ENCODE assay signal across 17 cellular contexts in the genomic region with DNA sequence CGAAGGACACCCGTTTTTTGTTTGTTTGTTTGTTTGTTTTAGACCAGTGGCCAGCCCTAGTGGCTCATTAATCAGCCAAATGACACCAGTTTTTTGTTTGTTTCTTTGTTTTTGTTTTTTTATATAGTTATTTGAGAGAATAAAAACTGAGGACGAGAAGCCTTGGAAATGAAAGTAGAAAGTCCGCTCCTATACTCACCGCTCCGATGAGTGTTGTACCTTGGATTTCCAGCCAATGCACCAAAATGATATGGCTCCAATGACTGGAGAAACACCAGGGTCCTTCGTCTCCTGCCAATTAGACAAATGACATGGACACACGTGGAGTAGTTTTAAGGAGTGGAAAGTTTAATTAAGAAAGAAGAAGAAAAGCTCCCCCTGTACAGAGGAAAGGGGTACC.
DNase-seq lines count a peak whose midpoint lies in the region; ATAC-seq and TF ChIP-seq lines count a peak whose summit lies in the region.
"Had no signal": no experiment of that assay in that cellular context is flagged by ENCODE, and none has a peak within 500 bp of the region (broad histone marks: within the 10 kb centered on the region; RNA-seq: fewer than 3 reads in every experiment).

No MANE protein-coding gene starts in this region.

- WGBS in esophagus muscularis mucosa = 59% methylated on average over 8 of the region's 8 CpGs
- 26 to 54% (median 40%) methylated on average over 8 of the region's 8 CpGs for WGBS in psoas muscle, 3 donors

- no peak for TF ChIP-seq CTCF in esophagus muscularis mucosa (IDR thresholded peaks at IDR 0.05)
- TF ChIP-seq CTCF in psoas muscle (IDR thresholded peaks at IDR 0.05) = no peak
- no peak for TF ChIP-seq CTCF in CD14-positive monocyte (IDR thresholded peaks at IDR 0.05)

- peak overlapping the region; percentile 40 for H3K4me2 ChIP-seq in BLaER1

- intact Hi-C loops in esophagus muscularis mucosa (cut with DNase I) = loop anchor here (2.0 kb wide), 1 partner anchor 96 kb away; no protein-coding TSS in a partner anchor
- intact Hi-C loops in psoas muscle (cut with DNase I) = loop anchor here (5.0 kb wide), 2 partner anchors 110 to 205 kb away; no protein-coding TSS in a partner anchor
- intact Hi-C loops in CD14-positive monocyte (cut with micrococcal nuclease) = loop anchor here in 1 of 2 donors (10.0 kb wide), 1 partner anchor 102 kb away; no protein-coding TSS in a partner anchor

- H3K4me3 Mint-ChIP-seq in CD14-positive monocyte = no peak overlapping the region
- H3K4me3 Mint-ChIP-seq: activated CD4-positive, alpha-beta T cell treated with anti-CD3 and anti-CD28 coated beads, Interleukin-2, amount 10 ng/mL, durations not matched to agents 7 days and 5 days; mesothelial cell of epicardium; type B pancreatic cell had no signal

- no peaks in the 10 kb centered on the region for H4K20me1 ChIP-seq in BLaER1

- H3K27me3 ChIP-seq in BLaER1 (no peaks in the 10 kb centered on the region), MG63 (no peaks in the 10 kb centered on the region), esophagus muscularis mucosa (no peaks in the 10 kb centered on the region), psoas muscle (ENCODE audit: insufficient read depth in 3 of 3, low read length in 2 of 3) (peaks cover 0 to 20% (median 0%) of the 10 kb centered on the region in 3 donors)
- H3K27me3 ChIP-seq: colonic mucosa had no signal

- no peak for TF ChIP-seq EP300 in esophagus muscularis mucosa (IDR thresholded peaks at IDR 0.05)

- H3K27me3 Mint-ChIP-seq in CD14-positive monocyte (ENCODE audit: low read depth in 3 of 3) = peaks cover 1 to 4% (median 3%) of the 10 kb centered on the region in 3 donors
- H3K27me3 Mint-ChIP-seq: brain, type B pancreatic cell had no signal

- no peaks in the 10 kb centered on the region for H3K36me3 Mint-ChIP-seq in CD14-positive monocyte
- H3K36me3 Mint-ChIP-seq: brain, type B pancreatic cell had no signal

- no peak overlapping the region for H3K9ac ChIP-seq in BLaER1

- DNase-seq in MG63 (no peak), esophagus muscularis mucosa (ENCODE audit: extremely low spot score) (no peak), psoas muscle (no peak), NCI-H524 treated with DMSO at 0.1 percent for 48 hours (lab: John Stamatoyannopoulos, UW) (no peak), CD14-positive monocyte (ENCODE audit: low spot score) (no peak)
- no peak for DNase-seq in activated CD4-positive, alpha-beta T cell treated with anti-CD3 and anti-CD28 coated beads for 4 hours
- DNase-seq: islet precursor cell, NCI-H226 had no signal

- H3K27ac ChIP-seq in BLaER1 (no peak overlapping the region), esophagus muscularis mucosa (replicated peaks in 1 of 4) (no peak overlapping the region), psoas muscle (no peak overlapping the region)
- H3K27ac ChIP-seq: colonic mucosa had no signal

- peaks cover 3% of the 10 kb centered on the region for H3K4me1 Mint-ChIP-seq in CD14-positive monocyte
- H3K4me1 Mint-ChIP-seq: brain, mesothelial cell of epicardium had no signal

- H3K9me3 ChIP-seq in BLaER1 (no peaks in the 10 kb centered on the region), MG63 (no peaks in the 10 kb centered on the region), esophagus muscularis mucosa (no peaks in the 10 kb centered on the region), psoas muscle (no peaks in the 10 kb centered on the region)
- H3K9me3 ChIP-seq: colonic mucosa had no signal

- no peak overlapping the region for H3K27ac Mint-ChIP-seq in CD14-positive monocyte
- H3K27ac Mint-ChIP-seq: activated CD4-positive, alpha-beta T cell treated with anti-CD3 and anti-CD28 coated beads, Interleukin-2, amount 10 ng/mL, durations not matched to agents 7 days and 5 days; activated T-helper 2 cell treated with anti-CD3 and anti-CD28 coated beads, Interferon-gamma antibody, Interleukin-2, Interleukin-4, amounts not matched to agents 10 μg/mL and 5 μg/mL and 100 μg/mL, durations not matched to agents 14 hours and 24 hours and 36 hours; mesothelial cell of epicardium; type B pancreatic cell had no signal

- H3K4me3 ChIP-seq in BLaER1 (no peak overlapping the region), MG63 (peak overlapping the region; percentile 10; the same call in 1 of the 2 replicates), esophagus muscularis mucosa (peak overlapping the region in 3 of 4 donors; percentile 24 to 39 (median 32)), psoas muscle (peak overlapping the region; percentile 59)
- H3K4me3 ChIP-seq: colonic mucosa had no signal

- no peak for TF ChIP-seq POLR2A in esophagus muscularis mucosa (IDR thresholded peaks at IDR 0.05; ENCODE audit: low read depth)

- ATAC-seq in psoas muscle = peak in 1 of 4 donors; percentile 66
- ATAC-seq in HG03521 (IDR thresholded peaks at IDR 0.05; ENCODE audit: unreplicated experiment) = no peak
- ATAC-seq: stimulated activated naive CD8-positive, alpha-beta T cell treated with anti-CD3 and anti-CD28 coated beads, Interleukin-15, Interleukin-2, amounts not matched to agents 100 U/mL and 50 U/mL, for 24 hours had no signal

- H3K36me3 ChIP-seq in BLaER1 = no peaks in the 10 kb centered on the region
- no peaks in the 10 kb centered on the region for H3K36me3 ChIP-seq in MG63
- no peaks in the 10 kb centered on the region for H3K36me3 ChIP-seq in esophagus muscularis mucosa
- H3K36me3 ChIP-seq in psoas muscle (ENCODE audit: insufficient read depth in 1 of 2, low read depth in 1 of 2) = no peaks in the 10 kb centered on the region
- H3K36me3 ChIP-seq: colonic mucosa had no signal

- no peaks in the 10 kb centered on the region for H3K4me1 ChIP-seq in BLaER1
- H3K4me1 ChIP-seq in esophagus muscularis mucosa = peaks cover 0 to 4% (median 0%) of the 10 kb centered on the region in 4 donors
- H3K4me1 ChIP-seq in psoas muscle = no peaks in the 10 kb centered on the region
- H3K4me1 ChIP-seq: colonic mucosa had no signal

- no peaks in the 10 kb centered on the region for H3K9me3 Mint-ChIP-seq in CD14-positive monocyte
- H3K9me3 Mint-ChIP-seq: activated CD4-positive, alpha-beta T cell treated with anti-CD3 and anti-CD28 coated beads, Interleukin-2, amount 10 ng/mL, durations not matched to agents 7 days and 5 days; activated T-helper 2 cell treated with anti-CD3 and anti-CD28 coated beads, Interferon-gamma antibody, Interleukin-2, Interleukin-4, amounts not matched to agents 10 μg/mL and 5 μg/mL and 100 μg/mL, durations not matched to agents 14 hours and 24 hours and 36 hours; type B pancreatic cell had no signal
